Comparison of ENCODE assay signal across 23 cellular contexts in genomic region chr1:20705356-20705755, GRCh38. TPM values are rescaled to one million over a fixed set of nuclear protein-coding genes. Genes with fewer than 3 reads are reported as not detected.
DNase-seq lines count a peak whose midpoint lies in the region; ATAC-seq, FAIRE-seq and TF ChIP-seq lines count a peak whose summit lies in the region.
"Had no signal": no experiment of that assay in that cellular context is flagged by ENCODE, and none has a peak within 500 bp of the region (broad histone marks: within the 10 kb centered on the region; RNA-seq: fewer than 3 reads in every experiment).

No MANE protein-coding gene starts in this region.

- H3K4me3 ChIP-seq in AG10803 (ENCODE audit: low read length) (no peak overlapping the region), IMR-90 (ENCODE audit: insufficient read depth, low read depth, low read length) (no peak overlapping the region), sigmoid colon (no peak overlapping the region)
- H3K4me3 ChIP-seq: tibial nerve had no signal

- H3K36me3 ChIP-seq in IMR-90 (ENCODE audit: control insufficient read depth, insufficient read depth, low read length) (no peaks in the 10 kb centered on the region), sigmoid colon (no peaks in the 10 kb centered on the region)
- H3K36me3 ChIP-seq: tibial nerve had no signal

- no peak overlapping the region for H4K5ac ChIP-seq in IMR-90 (ENCODE audit: low read depth, low read length)

- H3K23ac ChIP-seq in IMR-90 (ENCODE audit: low read depth, low read length), result no peak overlapping the region

- ATAC-seq in IMR-90 (ENCODE audit: low read depth), result no peak
- ATAC-seq: activated T-helper 17 cell treated with anti-CD3 and anti-CD28 coated beads, Interleukin-2, amount 50 U/mL, for 72 hours; stimulated activated effector memory CD8-positive, alpha-beta T cell treated with anti-CD3 and anti-CD28 coated beads, Interleukin-12 subunit alpha, Interleukin-12 subunit beta, amount 100 ng/mL, for 72 hours had no signal

- H3K4me1 ChIP-seq in IMR-90 (ENCODE audit: control insufficient read depth, insufficient read depth, low read length), result no peaks in the 10 kb centered on the region
- no peaks in the 10 kb centered on the region for H3K4me1 ChIP-seq in sigmoid colon
- H3K4me1 ChIP-seq: tibial nerve had no signal

- no peak overlapping the region; the same call in 1 of the 2 replicates for H2BK20ac ChIP-seq in IMR-90 (ENCODE audit: low read depth, low read length)

- in situ Hi-C loops in IMR-90 (cut with MboI; ENCODE audit: low sequenced_read_pairs), result no loop called here

- H3K9me3 ChIP-seq in IMR-90 (ENCODE audit: control insufficient read depth, insufficient read depth, low read length) (no peaks in the 10 kb centered on the region), sigmoid colon (no peaks in the 10 kb centered on the region)
- H3K9me3 ChIP-seq: tibial nerve had no signal

- no peak for TF ChIP-seq RAD21 in IMR-90 (IDR thresholded peaks at IDR 0.05; ENCODE audit: low read length)

- no peaks in the 10 kb centered on the region; the same call in 1 of the 2 replicates for H4K20me1 ChIP-seq in IMR-90 (ENCODE audit: insufficient read depth, low read length)

- dilution Hi-C loops in IMR-90 (cut with HindIII; ENCODE audit: low sequenced_read_pairs, unreplicated experiment), result no loop called here

- no peak overlapping the region; the same call in 2 of the 3 replicates for H2BK15ac ChIP-seq in IMR-90 (ENCODE audit: low read depth, low read length)

- POLR2A ChIA-PET in IMR-90 (lab: Charles Lee; ENCODE audit: unreplicated experiment), result no interaction called here

- no peak for TF ChIP-seq CTCF in AG10803 (conservative IDR thresholded peaks at IDR 0.05; ENCODE audit: low read length)
- TF ChIP-seq CTCF in IMR-90 (conservative IDR thresholded peaks at IDR 0.05; ENCODE audit: low read depth, low read length), result no peak
- TF ChIP-seq CTCF in sigmoid colon (IDR thresholded peaks at IDR 0.05), result no peak

- H2AK5ac ChIP-seq in IMR-90 (ENCODE audit: low read depth, low read length), result no peak overlapping the region

- H3K27ac ChIP-seq in IMR-90 (ENCODE audit: insufficient read depth, low read length), result no peak overlapping the region
- H3K27ac ChIP-seq in angular gyrus (ENCODE audit: low read depth, low read length), result peak overlapping the region; percentile 16
- no peak overlapping the region for H3K27ac ChIP-seq in sigmoid colon
- H3K27ac ChIP-seq: tibial nerve, VCaP had no signal

- no peak overlapping the region for H3K4ac ChIP-seq in IMR-90 (ENCODE audit: low read depth, low read length)

- H4K8ac ChIP-seq in IMR-90 (ENCODE audit: low read depth in 2 of 2, low read length in 2 of 2), result no peak overlapping the region

- no TSS peak for BruUV-seq in IMR-90 (replicated peaks; lab: Mats Ljungman, UMichigan)

- 87% methylated on average over 12 of the region's 12 CpGs; no CpG with 5 or more reads in 1 of the 2 experiments for WGBS in IMR-90 (ENCODE audit: extremely low coverage in 2 of 2, insufficient read length in 1 of 2), 2 experiments
- 91 to 92% methylated on average over 12 of the region's 12 CpGs for WGBS in sigmoid colon, 2 donors

- H2AK9ac ChIP-seq in IMR-90 (replicated peaks; ENCODE audit: low read depth, low read length, poor library complexity), result peak overlapping the region; percentile 66

- peaks cover 6% of the 10 kb centered on the region; the same call in 1 of the 2 replicates for H3K9me1 ChIP-seq in IMR-90 (ENCODE audit: insufficient read depth, low read length)

- no peak overlapping the region for H3K18ac ChIP-seq in IMR-90 (ENCODE audit: low read depth, low read length)

- H2BK120ac ChIP-seq in IMR-90 (ENCODE audit: low read depth, low read length), result no peak overlapping the region

- no peak overlapping the region for H3K56ac ChIP-seq in IMR-90 (ENCODE audit: extremely low read depth, insufficient read depth, low read length)

- no peak for TF ChIP-seq EP300 in sigmoid colon (IDR thresholded peaks at IDR 0.05)

- no peak overlapping the region for H3K4me2 ChIP-seq in IMR-90 (ENCODE audit: low read depth, low read length)

- H3K14ac ChIP-seq in IMR-90 (replicated peaks; ENCODE audit: low read depth, low read length), result no peak overlapping the region

- H3K9ac ChIP-seq in IMR-90 (ENCODE audit: low read depth, low read length), result no peak overlapping the region

- no peak overlapping the region for H2BK5ac ChIP-seq in IMR-90 (ENCODE audit: low read depth, low read length, poor library complexity, severe bottlenecking)

- CTCF ChIA-PET in IMR-90 (lab: Yijun Ruan, JAX), result interaction anchor here (0.7 kb wide), 1 partner anchor 244 kb away, joined by 3 read pairs; no protein-coding TSS in a partner anchor

- H2AFZ ChIP-seq in IMR-90 (replicated peaks; ENCODE audit: low read length, poor library complexity), result peak overlapping the region; percentile 44

- intact Hi-C loops in IMR-90 (cut with micrococcal nuclease) (no loop called here), sigmoid colon (cut with DNase I) (no loop called here)

- H4K91ac ChIP-seq in IMR-90 (ENCODE audit: insufficient read depth, low read depth, low read length), result no peak overlapping the region; the same call in 1 of the 2 replicates

- no peak for TF ChIP-seq POLR2A in IMR-90 (IDR thresholded peaks at IDR 0.05; ENCODE audit: low read depth, low read length)
- no peak for TF ChIP-seq POLR2A in sigmoid colon (IDR thresholded peaks at IDR 0.05)

- DNase-seq in AG10803 (ENCODE audit: low read depth), result peak; percentile 27
- DNase-seq in IMR-90, result no peak
- peak; percentile 73 for DNase-seq in islet precursor cell
- DNase-seq in NCI-H1105 treated with DMSO at 0.1 percent for 48 hours (lab: John Stamatoyannopoulos, UW), result no peak
- no peak for DNase-seq in sigmoid colon
- DNase-seq in urothelium cell line (ENCODE audit: low spot score), result no peak
- no peak for DNase-seq in NCI-H748 (lab: John Stamatoyannopoulos, UW; ENCODE audit: unreplicated experiment)
- DNase-seq: activated CD4-positive, alpha-beta T cell treated with anti-CD3 and anti-CD28 coated beads for 48 hours; activated naive CD4-positive, alpha-beta T cell treated with anti-CD3 and anti-CD28 coated beads, Interleukin-2, amount 50 U/mL, for 16 hours; effector CD4-positive, alpha-beta T cell; H9; immature natural killer cell; NCI-H526 treated with DMSO at 0.1 percent for 48 hours; SIG-M5; stimulated activated CD4-positive, alpha-beta T cell treated with anti-CD3 and anti-CD28 coated beads, Interleukin-15, amount 100 ng/mL, for 24 hours; T-helper 9 cell had no signal

- no peak for FAIRE-seq in urothelium cell line (lab: Jason Lieb, UNC)
- FAIRE-seq: GM12892, RCC 7860 had no signal

- H3K27me3 ChIP-seq in IMR-90 (ENCODE audit: control insufficient read depth, insufficient read depth, low read length) (no peaks in the 10 kb centered on the region), sigmoid colon (no peaks in the 10 kb centered on the region)
- H3K27me3 ChIP-seq: tibial nerve had no signal

- H3K79me1 ChIP-seq in IMR-90 (ENCODE audit: low read depth in 1 of 2, low read length in 2 of 2), result peaks cover 0 to 3% of the 10 kb centered on the region in 2 experiments; a peak in 1 of 4 replicates

TF ChIP-seq in IMR-90, 13 proteins besides CTCF, POLR2A, EP300 and RAD21:
- TF ChIP-seq FOS (IDR thresholded peaks at IDR 0.05; ENCODE audit: low read depth, low read length) (no peak), NFE2L2 (IDR thresholded peaks at IDR 0.05; ENCODE audit: low read depth, low read length) (no peak), MXI1 (IDR thresholded peaks at IDR 0.05; ENCODE audit: borderline replicate concordance, low read depth, low read length) (no peak), BHLHE40 (IDR thresholded peaks at IDR 0.05; ENCODE audit: low read depth, low read length) (no peak), SMC3 (IDR thresholded peaks at IDR 0.05; ENCODE audit: low read depth, low read length) (no peak), MAFK (IDR thresholded peaks at IDR 0.05; ENCODE audit: low read depth, low read length) (no peak), RFX5 (IDR thresholded peaks at IDR 0.05; ENCODE audit: low read depth, low read length) (no peak)
TF ChIP-seq in IMR-90: peak in this region for 0.

RNA-seq across cellular contexts. Expression of gene KIF17, which starts 12.5 kb away (rescaled TPM):
- total RNA-seq in IMR-90 (2012; rRNA removed) (4.5 and 4.7 TPM in 2 replicates), sigmoid colon (1 to 10 TPM in 3 of 4 donors, under 1 TPM in 1; 0.54 to 2.2 (median 1.5) TPM)
- polyA plus RNA-seq in IMR-90 (2012; rRNA removed) (5.7 and 6.5 TPM in 2 replicates), sigmoid colon (1 to 10 TPM in 2 of 3 donors, under 1 TPM in 1; 0.69 to 2.4 (median 1.3) TPM)
- 4.6 and 6.0 TPM in 2 replicates for polyA plus RNA-seq in IMR-90 (2012; cell fraction: cytosol; rRNA removed)
- polyA plus RNA-seq in IMR-90 (2012; cell fraction: nucleus; rRNA removed; ENCODE audit: low replicate concordance), result 8.5 and 11.5 TPM in 2 replicates

RNA-seq across cellular contexts. Expression of gene SH2D5, which starts 27.1 kb away (rescaled TPM):
- total RNA-seq in IMR-90 (2012; rRNA removed) (6.7 and 7.2 TPM in 2 replicates), sigmoid colon (under 1 TPM in 3 of 4 donors, not detected in 1; 0.14 to 0.55 (median 0.36) TPM)
- polyA plus RNA-seq in IMR-90 (2012; rRNA removed) (13.5 and 14.4 TPM in 2 replicates), sigmoid colon (under 1 TPM in 2 of 3 donors, not detected in 1; under 0.01 to 0.09 TPM)
- polyA plus RNA-seq in IMR-90 (2012; cell fraction: cytosol; rRNA removed), result 7.8 and 10.5 TPM in 2 replicates
- 48.2 and 69.5 TPM in 2 replicates for polyA plus RNA-seq in IMR-90 (2012; cell fraction: nucleus; rRNA removed; ENCODE audit: low replicate concordance)
- total RNA-seq: tibial nerve had no signal
- polyA plus RNA-seq: immature natural killer cell had no signal

RNA-seq across cellular contexts. Expression of gene DDOST, which starts 44.2 kb away (rescaled TPM):
- total RNA-seq in IMR-90 (2012; rRNA removed), result 155 and 179 TPM in 2 replicates
- 414 and 477 TPM in 2 replicates for polyA plus RNA-seq in IMR-90 (2012; rRNA removed)
- polyA plus RNA-seq in IMR-90 (2012; cell fraction: cytosol; rRNA removed), result 234 and 424 TPM in 2 replicates
- polyA plus RNA-seq in IMR-90 (2012; cell fraction: nucleus; rRNA removed; ENCODE audit: low replicate concordance), result 92.6 and 119 TPM in 2 replicates
- total RNA-seq in sigmoid colon, result 10 to 100 TPM; 87.8 to 98.9 (median 91.1) TPM
- polyA plus RNA-seq in sigmoid colon, result 100 to 1,000 TPM in 1 of 3 donors, 10 to 100 TPM in 2; 61.3 to 243 (median 77.0) TPM

Comparison
In these comparisons a context has a peak if more than half of its experiments do, and no peak if none do; other contexts are left out.
1. DNase-seq: peak in AG10803 (single experiment) and islet precursor cell (single experiment); none in IMR-90 (single experiment), NCI-H1105 treated with DMSO at 0.1 percent for 48 hours (single experiment), sigmoid colon (single experiment), urothelium cell line (single experiment) and NCI-H748 (single experiment).